ENCODE assay signal across 28 cellular contexts in genomic region chr4:134018845-134019244, GRCh38.
A peak's percentile ranks its signal among the peaks of the same experiment; 100 is the strongest.
DNase-seq lines count a peak whose midpoint lies in the region; ATAC-seq lines count a peak whose summit lies in the region.
"Had no signal": no experiment of that assay in that cellular context is flagged by ENCODE, and none has a peak within 500 bp of the region (broad histone marks: within the 10 kb centered on the region; RNA-seq: fewer than 3 reads in every experiment).

No MANE protein-coding gene starts in this region.

- DNase-seq in GM04503 (ENCODE audit: low read depth) = peak; percentile 31
- DNase-seq in astrocyte of the hippocampus (ENCODE audit: low read depth, low spot score) = peak; percentile 17
- DNase-seq in fibroblast of peridontal ligament (ENCODE audit: extremely low read depth) = peak; percentile 54
- DNase-seq in stimulated activated naive CD8-positive, alpha-beta T cell treated with anti-CD3 and anti-CD28 coated beads, Interleukin-15, Interleukin-2, amounts not matched to agents 100 U/mL and 50 U/mL, for 24 hours = no peak
- no peak for DNase-seq in left colon
- DNase-seq in NCI-H2171 (lab: John Stamatoyannopoulos, UW) = no peak
- DNase-seq: CD4-positive, CD25-positive, alpha-beta regulatory T cell; DMS53; GF-D8; Kasumi-1; NCI-H1092 treated with DMSO at 0.1 percent for 48 hours; NCI-H1436 treated with DMSO at 0.1 percent for 48 hours; NCI-H187 treated with DMSO at 0.1 percent for 48 hours; NCI-H2107; NCI-H446; NCI-H524 treated with DMSO at 0.1 percent for 48 hours; NCI-H82; NK-92 treated with Interleukin-12 subunit alpha and Interleukin-12 subunit beta, amount 100 ng/mL, for 24 hours; PC-9; SJCRH30 had no signal

- no peaks in the 10 kb centered on the region for H3K36me3 ChIP-seq in HUES64 (ENCODE audit: insufficient read depth, low read length)
- H3K36me3 ChIP-seq: BLaER1, HAP-1, SJCRH30 had no signal

- H3K27ac ChIP-seq in HUES64 (ENCODE audit: low read depth, low read length) = peak overlapping the region; percentile 0; the same call in 1 of the 2 replicates
- H3K27ac ChIP-seq: BLaER1, PC-9, SJCRH30 had no signal

- ATAC-seq in stimulated activated naive CD8-positive, alpha-beta T cell treated with anti-CD3 and anti-CD28 coated beads, Interleukin-15, Interleukin-2, amounts not matched to agents 100 U/mL and 50 U/mL, for 24 hours = no peak
- ATAC-seq in GM19452 (IDR thresholded peaks at IDR 0.05; ENCODE audit: unreplicated experiment) = no peak
- no peak for ATAC-seq in left colon
- ATAC-seq: HepG2, K562, Right ventricle myocardium inferior, SK-N-SH treated with all-trans-retinoic acid at 6 μM for 48 hours had no signal

- H3K4me3 ChIP-seq in HUES64 (ENCODE audit: low read length) = no peak overlapping the region
- H3K4me3 ChIP-seq: BLaER1, HAP-1, K562, PC-9, SJCRH30 had no signal

- H3K27me3 ChIP-seq in HUES64 (ENCODE audit: insufficient read depth, low read length) = no peaks in the 10 kb centered on the region
- H3K27me3 ChIP-seq: BLaER1, SJCRH30 had no signal

- H3K9me3 ChIP-seq in HUES64 (ENCODE audit: insufficient read depth, low read depth, low read length) = no peaks in the 10 kb centered on the region
- H3K9me3 ChIP-seq: BLaER1, HAP-1, SJCRH30 had no signal

- intact Hi-C loops in left colon (cut with DNase I, micrococcal nuclease) = no loop called here

- peaks cover 16% of the 10 kb centered on the region; the same call in 1 of the 2 replicates for H3K4me1 ChIP-seq in HUES64 (ENCODE audit: insufficient read depth, low read length)
- H3K4me1 ChIP-seq: BLaER1, SJCRH30 had no signal

- H3K9ac ChIP-seq in HUES64 (ENCODE audit: low read depth, low read length) = no peak overlapping the region
- H3K9ac ChIP-seq: BLaER1 had no signal

Comparison
In these comparisons a context has a peak if more than half of its experiments do, and no peak if none do; other contexts are left out.
1. DNase-seq: peak in GM04503 (single experiment), astrocyte of the hippocampus (single experiment) and fibroblast of peridontal ligament (single experiment); none in stimulated activated naive CD8-positive, alpha-beta T cell treated with anti-CD3 and anti-CD28 coated beads, Interleukin-15, Interleukin-2, amounts not matched to agents 100 U/mL and 50 U/mL, for 24 hours (single experiment), left colon (0 of 2) and NCI-H2171 (single experiment).